Comparison of ENCODE assay signal across 23 cellular contexts in genomic region chr7:24743471-24743870, GRCh38. TPM values are rescaled to one million over a fixed set of nuclear protein-coding genes. Genes with fewer than 3 reads are reported as not detected.
DNase-seq lines count a peak whose midpoint lies in the region; ATAC-seq, FAIRE-seq and TF ChIP-seq lines count a peak whose summit lies in the region.
"Had no signal": no experiment of that assay in that cellular context is flagged by ENCODE, and none has a peak within 500 bp of the region (broad histone marks: within the 10 kb centered on the region; RNA-seq: fewer than 3 reads in every experiment).

No MANE protein-coding gene starts in this region.

- H3K27me3 ChIP-seq in Caco-2 (replicated peaks; ENCODE audit: control insufficient read depth, insufficient read depth, low read length), result no peaks in the 10 kb centered on the region
- no peaks in the 10 kb centered on the region for H3K27me3 ChIP-seq in mesenchymal stem cell (ENCODE audit: control insufficient read depth in 1 of 2, insufficient read depth in 1 of 2, low read length in 2 of 2)
- H3K27me3 ChIP-seq: BLaER1 treated with 17β-estradiol and CSF1 and Interleukin-3, amounts not matched to agents 10 nM and 100 nM; SJSA1 had no signal

- H3K27ac Mint-ChIP-seq in Caco-2 (ENCODE audit: unreplicated experiment) (peak overlapping the region; percentile 98), chondrocyte (ENCODE audit: unreplicated experiment) (peak overlapping the region; percentile 18)
- H3K27ac Mint-ChIP-seq: CD4-positive, alpha-beta T cell had no signal

- H2AK5ac ChIP-seq in mesenchymal stem cell (ENCODE audit: low read length, severe bottlenecking), result peak overlapping the region; percentile 57

- no peak overlapping the region for H2BK5ac ChIP-seq in mesenchymal stem cell (ENCODE audit: low read depth, low read length, poor library complexity, severe bottlenecking)

- no peak overlapping the region for H3K4me2 ChIP-seq in mesenchymal stem cell (ENCODE audit: low read length, poor library complexity, severe bottlenecking)
- H3K4me2 ChIP-seq: BLaER1 treated with 17β-estradiol and CSF1 and Interleukin-3, amounts not matched to agents 10 nM and 100 nM had no signal

- H2BK120ac ChIP-seq in mesenchymal stem cell (ENCODE audit: low read depth, low read length), result no peak overlapping the region

- TF ChIP-seq CTCF in Caco-2 (IDR thresholded peaks at IDR 0.05; ENCODE audit: insufficient read depth in 1 of 2, low read depth in 1 of 2, low read length in 1 of 2, severe bottlenecking in 1 of 2, unreplicated experiment in 1 of 2) (no peak), chondrocyte (IDR thresholded peaks at IDR 0.05) (no peak), mucosa of descending colon (IDR thresholded peaks at IDR 0.05) (no peak)

- H3K36me3 ChIP-seq in Caco-2 (ENCODE audit: control insufficient read depth, insufficient read depth, low read length), result no peaks in the 10 kb centered on the region
- peaks cover 17 to 36% of the 10 kb centered on the region in 2 experiments for H3K36me3 ChIP-seq in mesenchymal stem cell (ENCODE audit: control insufficient read depth in 1 of 2, insufficient read depth in 2 of 2, low read depth in 1 of 2, low read length in 2 of 2)
- H3K36me3 ChIP-seq in mucosa of descending colon (ENCODE audit: low read depth), result no peaks in the 10 kb centered on the region
- H3K36me3 ChIP-seq: SJSA1 had no signal

- POLR2A ChIA-PET in Caco-2 (lab: Charles Lee), result no interaction called here

- 98% methylated on average over 6 of the region's 6 CpGs for WGBS in mesenchymal stem cell

- no peak overlapping the region for H3K27ac ChIP-seq in mesenchymal stem cell (ENCODE audit: low read length, poor library complexity, severe bottlenecking)
- H3K27ac ChIP-seq: BLaER1 treated with 17β-estradiol and CSF1 and Interleukin-3, amounts not matched to agents 10 nM and 100 nM; SJSA1 had no signal

- H3K36me3 Mint-ChIP-seq in Caco-2 (ENCODE audit: insufficient read depth, unreplicated experiment), result peaks cover 32% of the 10 kb centered on the region
- peaks cover 12% of the 10 kb centered on the region for H3K36me3 Mint-ChIP-seq in chondrocyte (ENCODE audit: low read depth)

- no peak overlapping the region for H4K8ac ChIP-seq in mesenchymal stem cell (ENCODE audit: low read length)

- no TSS peak for BruUV-seq in Caco-2 (replicated peaks; lab: Mats Ljungman, UMichigan)

- no peak for DNase-seq in Caco-2
- DNase-seq in chondrocyte (ENCODE audit: low spot score), result no peak
- no peak for DNase-seq in mesenchymal stem cell
- DNase-seq in urothelium cell line (ENCODE audit: low spot score), result no peak
- DNase-seq in activated T-cell treated with anti-CD3 and anti-CD28 coated beads, Interleukin-2, amount 50 U/mL, for 48 hours, result no peak
- DNase-seq in mucosa of descending colon, result no peak
- DNase-seq: CD4-positive, alpha-beta T cell; DMS53; Kasumi-1; MV-4-11; NCI-H2029; NCI-H446; NCI-H524 treated with DMSO at 0.1 percent for 48 hours; NCI-H774 had no signal

- H3K4me1 ChIP-seq in Caco-2 (peaks cover 61% of the 10 kb centered on the region), mesenchymal stem cell (ENCODE audit: control insufficient read depth, insufficient read depth, low read depth, low read length) (peaks cover 14% of the 10 kb centered on the region), mucosa of descending colon (ENCODE audit: low read depth) (no peaks in the 10 kb centered on the region)
- H3K4me1 ChIP-seq: BLaER1 treated with 17β-estradiol and CSF1 and Interleukin-3, amounts not matched to agents 10 nM and 100 nM; SJSA1 had no signal

- no peak overlapping the region for H3K4me3 Mint-ChIP-seq in Caco-2 (ENCODE audit: unreplicated experiment)
- H3K4me3 Mint-ChIP-seq in chondrocyte (ENCODE audit: unreplicated experiment), result no peak overlapping the region
- H3K4me3 Mint-ChIP-seq: CD4-positive, alpha-beta T cell had no signal

- peaks cover 8% of the 10 kb centered on the region for H3K9me3 ChIP-seq in Caco-2
- H3K9me3 ChIP-seq in mesenchymal stem cell (ENCODE audit: control insufficient read depth, low read length), result peaks cover 6% of the 10 kb centered on the region
- H3K9me3 ChIP-seq in mucosa of descending colon, result peaks cover 4% of the 10 kb centered on the region
- H3K9me3 ChIP-seq: SJSA1 had no signal

- H3K9me3 Mint-ChIP-seq in Caco-2 (ENCODE audit: unreplicated experiment), result peaks cover 10% of the 10 kb centered on the region
- peaks cover 11% of the 10 kb centered on the region for H3K9me3 Mint-ChIP-seq in chondrocyte (ENCODE audit: low read depth)

- H4K91ac ChIP-seq in mesenchymal stem cell (ENCODE audit: low read length), result no peak overlapping the region

- H3K14ac ChIP-seq in mesenchymal stem cell (ENCODE audit: low read length in 2 of 2), result peak overlapping the region in 1 of 2 experiments; percentile 68

- FAIRE-seq in urothelium cell line (lab: Jason Lieb, UNC), result peak; percentile 5
- FAIRE-seq: G401.6, H54, HepG2, K562, RCC 7860 had no signal

- ATAC-seq in mucosa of descending colon (no peak), GM21786 (IDR thresholded peaks at IDR 0.05; ENCODE audit: unreplicated experiment) (no peak)
- ATAC-seq: HepG2, K562, Right ventricle myocardium inferior had no signal

- CTCF ChIA-PET in Caco-2 (lab: Charles Lee), result no interaction called here

- no peak overlapping the region for H2BK15ac ChIP-seq in mesenchymal stem cell (ENCODE audit: low read depth, poor library complexity, severe bottlenecking)

- intact Hi-C loops in Caco-2 (cut with micrococcal nuclease; ENCODE audit: unreplicated experiment), result no loop called here
- intact Hi-C loops in mucosa of descending colon (cut with DNase I, micrococcal nuclease), result no loop called here

- H3K79me1 ChIP-seq in mesenchymal stem cell (replicated peaks; ENCODE audit: low read length, poor library complexity, severe bottlenecking), result peaks cover 23% of the 10 kb centered on the region

- H3K9ac ChIP-seq in mesenchymal stem cell (ENCODE audit: low read length), result no peak overlapping the region
- H3K9ac ChIP-seq: BLaER1 treated with 17β-estradiol and CSF1 and Interleukin-3, amounts not matched to agents 10 nM and 100 nM had no signal

- no peak overlapping the region for H2AFZ ChIP-seq in mesenchymal stem cell (ENCODE audit: low read depth, low read length)

- H2BK12ac ChIP-seq in mesenchymal stem cell (ENCODE audit: low read length in 2 of 2), result peak overlapping the region in 1 of 2 experiments; percentile 15

- no peak overlapping the region for H3K23ac ChIP-seq in mesenchymal stem cell (ENCODE audit: low read length in 2 of 2)

- H3K18ac ChIP-seq in mesenchymal stem cell (ENCODE audit: low read depth in 1 of 2, low read length in 2 of 2), result no peak overlapping the region

- no peak overlapping the region for H3K4me3 ChIP-seq in Caco-2 (ENCODE audit: low read depth, low read length)
- H3K4me3 ChIP-seq in mesenchymal stem cell (ENCODE audit: insufficient read depth in 1 of 2, low read depth in 1 of 2, low read length in 2 of 2), result no peak overlapping the region
- no peak overlapping the region for H3K4me3 ChIP-seq in mucosa of descending colon
- H3K4me3 ChIP-seq: BLaER1 treated with 17β-estradiol and CSF1 and Interleukin-3, amounts not matched to agents 10 nM and 100 nM; K562; SJSA1 had no signal

- H3K4me1 Mint-ChIP-seq in Caco-2 (ENCODE audit: low read depth, unreplicated experiment), result peaks cover 52% of the 10 kb centered on the region
- H3K4me1 Mint-ChIP-seq in chondrocyte (ENCODE audit: low read depth), result peaks cover 45% of the 10 kb centered on the region

- H3K27me3 Mint-ChIP-seq in Caco-2 (ENCODE audit: insufficient read depth, unreplicated experiment) (no peaks in the 10 kb centered on the region), chondrocyte (ENCODE audit: low read depth) (no peaks in the 10 kb centered on the region)

- H3K4ac ChIP-seq in mesenchymal stem cell (ENCODE audit: low read depth in 1 of 2, low read length in 2 of 2), result no peak overlapping the region

RNA-seq across cellular contexts. Expression of gene GSDME, which starts 13.8 kb away (rescaled TPM):
- total RNA-seq in Caco-2 (2022) (32.9 and 35.2 TPM in 2 replicates), chondrocyte (19.8 to 23.9 TPM (median 23.6 TPM) in 3 replicates), mucosa of descending colon (1 to 10 TPM in 2 of 3 donors, under 1 TPM in 1; 0.96 to 6.3 (median 2.3) TPM)
- 21.3 TPM for polyA plus RNA-seq in mesenchymal stem cell (2013, experiment 1 of 2)
- 21.1 TPM for polyA plus RNA-seq in mesenchymal stem cell (2013, experiment 2 of 2)
